ENCODE assay signal across 21 cellular contexts in the genomic region with DNA sequence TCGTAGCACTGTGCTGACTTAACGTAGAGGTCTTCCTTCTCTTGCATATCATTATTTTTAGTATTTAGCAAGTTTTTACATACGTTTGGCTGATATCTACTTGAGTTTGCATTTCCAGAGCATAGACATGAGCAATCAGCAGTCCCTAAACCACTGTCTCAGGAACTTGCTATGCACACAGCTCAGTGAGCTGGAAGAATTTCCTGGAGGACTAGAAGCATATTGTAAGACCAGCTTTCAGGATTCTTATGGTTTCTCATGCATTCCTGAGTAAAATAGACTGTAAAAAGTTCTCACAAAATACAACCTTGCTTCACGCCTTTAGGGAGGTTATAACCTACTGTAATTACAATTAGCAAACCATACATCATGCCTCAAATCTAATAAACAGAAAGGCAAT.
A peak's percentile ranks its signal among the peaks of the same experiment; 100 is the strongest.
DNase-seq lines count a peak whose midpoint lies in the region; FAIRE-seq lines count a peak whose summit lies in the region.
"Had no signal": no experiment of that assay in that cellular context is flagged by ENCODE, and none has a peak within 500 bp of the region (broad histone marks: within the 10 kb centered on the region; RNA-seq: fewer than 3 reads in every experiment).

No MANE protein-coding gene starts in this region.

- DNase-seq in EH (ENCODE audit: low read depth) (peak; percentile 41), RCC 7860 (ENCODE audit: low spot score) (peak; percentile 85), fibroblast of peridontal ligament (ENCODE audit: extremely low read depth) (peak; percentile 18), renal cortical epithelial cell (ENCODE audit: low read depth) (peak; percentile 97), COLO829 (ENCODE audit: low spot score) (no peak), globus pallidus (ENCODE audit: low spot score) (no peak), D341Med (ENCODE audit: low spot score) (no peak)
- DNase-seq: activated CD4-positive, alpha-beta T cell treated with anti-CD3 and anti-CD28 coated beads for 1 hour; activated CD8-positive, alpha-beta memory T cell treated with anti-CD3 and anti-CD28 coated beads for 24 hours; activated T-cell treated with anti-CD3 and anti-CD28 coated beads, Interleukin-2, amount 50 U/mL, for 4 hours; AML-193; cortex of kidney; foreskin melanocyte; hypothalamus; naive thymus-derived CD4-positive, alpha-beta T cell; NCI-H1417 treated with DMSO at 0.1 percent for 48 hours; NCI-H526 treated with DMSO at 0.1 percent for 48 hours; sigmoid colon; testis had no signal

- peak; percentile 93 for FAIRE-seq in RCC 7860 (lab: Jason Lieb, UNC)
- FAIRE-seq: bronchial epithelial cell, keratinocyte had no signal

Comparison
In these comparisons a context has a peak if more than half of its experiments do, and no peak if none do; other contexts are left out.
1. DNase-seq: peak in EH (single experiment), RCC 7860 (single experiment), fibroblast of peridontal ligament (single experiment) and renal cortical epithelial cell (single experiment); none in COLO829 (single experiment), globus pallidus (single experiment) and D341Med (single experiment).